Comparison of ENCODE assay signal across 27 cellular contexts in the genomic region with DNA sequence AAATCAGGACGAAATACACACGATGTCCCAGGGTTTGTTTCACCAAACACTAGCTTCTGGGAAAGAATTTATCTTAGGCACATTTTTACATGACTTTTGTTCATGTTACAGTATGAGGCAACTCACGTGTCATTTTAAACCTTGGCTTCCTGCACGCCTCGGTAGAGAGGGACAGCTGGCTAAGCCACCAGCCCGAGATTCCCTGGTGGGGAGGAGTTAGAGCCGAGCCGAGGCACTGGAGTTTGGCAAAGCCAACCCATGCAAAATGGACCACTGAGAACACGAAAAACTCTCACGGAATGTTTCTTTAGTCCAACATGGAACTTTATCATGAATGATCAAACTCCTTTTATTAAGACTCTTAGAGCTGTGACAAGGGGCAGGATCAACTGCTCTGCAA.
"Had no signal": no experiment of that assay in that cellular context is flagged by ENCODE, and none has a peak within 500 bp of the region (broad histone marks: within the 10 kb centered on the region; RNA-seq: fewer than 3 reads in every experiment).

No MANE protein-coding gene starts in this region.

- H3K9me3 ChIP-seq: Peyer's patch, SJSA1 had no signal

- DNase-seq: activated CD4-positive, alpha-beta memory T cell treated with anti-CD3 and anti-CD28 coated beads, Interleukin-2, amount 10 ng/mL, durations not matched to agents 7 days and 5 days; activated CD4-positive, alpha-beta T cell treated with anti-CD3 and anti-CD28 coated beads for 36 hours; activated CD4-positive, alpha-beta T cell treated with anti-CD3 and anti-CD28 coated beads, Interleukin-2, amount 50 U/mL, for 1 hour; activated gamma-delta T cell; activated naive CD4-positive, alpha-beta T cell treated with anti-CD3 and anti-CD28 coated beads for 36 hours; activated T-cell treated with anti-CD3 and anti-CD28 coated beads for 4 hours; activated T-cell treated with anti-CD3 and anti-CD28 coated beads, Interleukin-2, amount 50 U/mL, for 48 hours; amygdala; Karpas-422; NCI-H1048; NCI-H146; NCI-H1930; NCI-H2171; NCI-H226; NCI-H526; NCI-H774; NK-92 treated with Interleukin-12 subunit alpha and Interleukin-12 subunit beta, amount 100 ng/mL, for 24 hours; Peyer's patch; Right ventricle myocardium superior; T-helper 2 cell had no signal

- H3K4me3 ChIP-seq: Peyer's patch, SJSA1 had no signal

- ATAC-seq: activated CD4-positive, alpha-beta T cell treated with anti-CD3 and anti-CD28 coated beads for 36 hours; activated T-helper 17 cell treated with anti-CD3 and anti-CD28 coated beads, Interleukin-2, amount 50 U/mL, for 72 hours had no signal

- H3K36me3 Mint-ChIP-seq: activated naive CD8-positive, alpha-beta T cell; brain had no signal

- H3K4me1 ChIP-seq: Peyer's patch, SJSA1 had no signal

- H3K27ac Mint-ChIP-seq: activated CD4-positive, alpha-beta memory T cell treated with anti-CD3 and anti-CD28 coated beads, Interleukin-2, amount 10 ng/mL, durations not matched to agents 7 days and 5 days; activated CD4-positive, alpha-beta T cell treated with anti-CD3 and anti-CD28 coated beads for 36 hours; activated naive CD4-positive, alpha-beta T cell treated with anti-CD3 and anti-CD28 coated beads for 36 hours; activated naive CD8-positive, alpha-beta T cell; activated T-helper 17 cell treated with anti-CD3 and anti-CD28 coated beads, Interleukin-2, amount 50 U/mL, for 72 hours; brain had no signal

- H3K9me3 Mint-ChIP-seq: activated CD4-positive, alpha-beta memory T cell treated with anti-CD3 and anti-CD28 coated beads, Interleukin-2, amount 10 ng/mL, durations not matched to agents 7 days and 5 days; activated naive CD4-positive, alpha-beta T cell treated with anti-CD3 and anti-CD28 coated beads for 36 hours; activated T-helper 17 cell treated with anti-CD3 and anti-CD28 coated beads, Interleukin-2, amount 50 U/mL, for 72 hours; brain; central memory CD8-positive, alpha-beta T cell had no signal

- H3K4me1 Mint-ChIP-seq: activated CD4-positive, alpha-beta memory T cell treated with anti-CD3 and anti-CD28 coated beads, Interleukin-2, amount 10 ng/mL, durations not matched to agents 7 days and 5 days; activated CD4-positive, alpha-beta T cell treated with anti-CD3 and anti-CD28 coated beads for 36 hours; activated T-helper 17 cell treated with anti-CD3 and anti-CD28 coated beads, Interleukin-2, amount 50 U/mL, for 72 hours; brain; central memory CD8-positive, alpha-beta T cell had no signal

- H3K36me3 ChIP-seq: Peyer's patch, SJSA1 had no signal

- H3K27ac ChIP-seq: Peyer's patch, RWPE1, SJSA1, VCaP had no signal

- H3K27me3 ChIP-seq: Peyer's patch had no signal

- H3K4me3 Mint-ChIP-seq: activated CD4-positive, alpha-beta memory T cell treated with anti-CD3 and anti-CD28 coated beads, Interleukin-2, amount 10 ng/mL, durations not matched to agents 7 days and 5 days; activated CD4-positive, alpha-beta T cell treated with anti-CD3 and anti-CD28 coated beads for 36 hours; activated naive CD4-positive, alpha-beta T cell treated with anti-CD3 and anti-CD28 coated beads for 36 hours; activated naive CD8-positive, alpha-beta T cell; activated T-helper 17 cell treated with anti-CD3 and anti-CD28 coated beads, Interleukin-2, amount 50 U/mL, for 72 hours; brain; central memory CD8-positive, alpha-beta T cell had no signal
